Comparison of ENCODE assay signal across 1 cellular context in the genomic region with DNA sequence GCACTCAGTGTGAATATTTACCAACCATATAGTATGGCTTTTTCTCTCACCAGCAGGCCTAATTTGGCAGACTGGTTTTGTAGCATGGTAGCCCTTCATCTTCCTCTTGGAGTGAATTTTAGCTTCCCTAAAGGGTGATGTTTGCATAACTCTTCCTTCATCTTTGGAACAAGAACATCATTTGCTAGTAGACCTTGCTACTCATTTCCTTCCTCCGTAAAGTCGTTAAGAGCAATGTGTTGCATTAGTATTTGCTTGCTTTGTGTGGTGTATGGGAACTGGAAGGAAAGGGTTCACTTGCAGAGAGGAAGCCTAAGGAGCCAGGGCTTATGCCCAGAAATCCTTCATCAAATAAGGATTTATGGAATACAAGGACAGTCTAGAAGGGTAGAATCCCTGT.
TF ChIP-seq lines count a peak whose summit lies in the region.

No MANE protein-coding gene starts in this region.

TF ChIP-seq in IMR-90, 13 proteins besides CTCF, POLR2A, EP300 and RAD21:
- TF ChIP-seq MXI1 (IDR thresholded peaks at IDR 0.05; ENCODE audit: borderline replicate concordance, low read depth, low read length) = no peak
- no peak for TF ChIP-seq BHLHE40 (IDR thresholded peaks at IDR 0.05; ENCODE audit: low read depth, low read length)
- TF ChIP-seq NFE2L2 (IDR thresholded peaks at IDR 0.05; ENCODE audit: low read depth, low read length) = no peak
- TF ChIP-seq MAZ (IDR thresholded peaks at IDR 0.05; ENCODE audit: borderline replicate concordance, low read depth, low read length) = no peak
- no peak for TF ChIP-seq RFX5 (IDR thresholded peaks at IDR 0.05; ENCODE audit: low read depth, low read length)
- no peak for TF ChIP-seq MAFK (IDR thresholded peaks at IDR 0.05; ENCODE audit: low read depth, low read length)
- no peak for TF ChIP-seq CHD1 (IDR thresholded peaks at IDR 0.05; ENCODE audit: low read depth, low read length)
